33 cellular contexts compared by ENCODE assay signal in the genomic region with DNA sequence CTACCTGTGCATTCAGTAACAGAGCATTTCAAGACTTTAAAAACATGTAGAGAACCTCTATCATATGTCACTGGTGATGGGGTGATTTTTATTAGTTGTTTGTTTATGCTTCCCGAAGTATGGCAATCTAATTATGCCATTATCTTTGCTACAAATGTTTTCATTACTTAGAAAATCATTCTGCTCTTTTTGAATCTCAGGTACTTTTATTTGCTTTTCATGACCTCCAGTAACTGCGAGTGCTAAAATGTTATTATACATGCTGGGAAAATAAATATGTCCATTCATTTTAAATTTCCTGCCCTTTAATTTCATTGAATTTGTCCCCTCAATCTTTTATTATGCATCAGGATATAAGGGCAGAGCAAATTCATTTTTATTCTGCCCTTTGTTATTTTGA.
"Had no signal": no experiment of that assay in that cellular context is flagged by ENCODE, and none has a peak within 500 bp of the region (broad histone marks: within the 10 kb centered on the region; RNA-seq: fewer than 3 reads in every experiment).

No MANE protein-coding gene starts in this region.

- H3K4me3 ChIP-seq: Peyer's patch had no signal

- H3K9me3 ChIP-seq: Peyer's patch had no signal

- DNase-seq: activated B cell treated with CpG ODN at 0.5 μM for 24 hours; activated CD4-positive, alpha-beta memory T cell treated with anti-CD3 and anti-CD28 coated beads for 36 hours; activated CD4-positive, alpha-beta T cell treated with anti-CD3 and anti-CD28 coated beads for 4 hours; activated CD4-positive, alpha-beta T cell treated with anti-CD3 and anti-CD28 coated beads, Interleukin-2, amount 50 U/mL, for 1 hour; activated CD4-positive, CD25-positive, alpha-beta regulatory T cell treated with anti-CD3 and anti-CD28 coated beads, Interleukin-2, amount 50 U/mL, for 72 hours; activated CD8-positive, alpha-beta memory T cell treated with anti-CD3 and anti-CD28 coated beads, Interleukin-2, amount 50 U/mL, for 4 hours; activated effector memory CD4-positive, alpha-beta T cell treated with Interleukin-2 at 50 U/mL for 16 hours; activated naive CD4-positive, alpha-beta T cell treated with anti-CD3 and anti-CD28 coated beads, Interleukin-2, amount 10 ng/mL, durations not matched to agents 7 days and 5 days; activated naive CD8-positive, alpha-beta T cell treated with anti-CD3 and anti-CD28 coated beads, Interleukin-2, amount 50 U/mL, for 24 hours; activated T-cell treated with anti-CD3 and anti-CD28 coated beads for 4 hours; activated T-cell treated with anti-CD3 and anti-CD28 coated beads, Interleukin-2, amount 50 U/mL, for 4 hours; anterior cingulate cortex; cerebellar nuclear complex; cortex of kidney; MM.1S; NCI-H1092 treated with DMSO at 0.1 percent for 48 hours; NCI-H1930; NCI-H2081 treated with DMSO at 0.1 percent for 48 hours; NCI-H345; NCI-H526; NK-92 treated with Interleukin-12 subunit alpha and Interleukin-12 subunit beta, amount 100 ng/mL, for 24 hours; PC-3; Peyer's patch; SIG-M5; SW 1271; T-helper 1 cell; T-helper 2 cell; T-helper 9 cell had no signal

- H3K27me3 ChIP-seq: Peyer's patch had no signal

- H3K4me3 Mint-ChIP-seq: activated B cell treated with CpG ODN at 0.5 μM for 24 hours; activated CD4-positive, alpha-beta memory T cell treated with anti-CD3 and anti-CD28 coated beads for 36 hours; activated naive CD4-positive, alpha-beta T cell treated with anti-CD3 and anti-CD28 coated beads, Interleukin-2, amount 10 ng/mL, durations not matched to agents 7 days and 5 days; activated naive CD8-positive, alpha-beta T cell; activated naive CD8-positive, alpha-beta T cell treated with anti-CD3 and anti-CD28 coated beads, Interleukin-2, amount 50 U/mL, for 24 hours; activated T-cell treated with anti-CD3 and anti-CD28 coated beads, Interleukin-2, amount 50 U/mL, for 4 hours; brain had no signal

- H3K4me1 Mint-ChIP-seq: activated B cell treated with CpG ODN at 0.5 μM for 24 hours; activated naive CD4-positive, alpha-beta T cell treated with anti-CD3 and anti-CD28 coated beads, Interleukin-2, amount 10 ng/mL, durations not matched to agents 7 days and 5 days; activated naive CD8-positive, alpha-beta T cell treated with anti-CD3 and anti-CD28 coated beads, Interleukin-2, amount 50 U/mL, for 24 hours; brain had no signal

- H3K27me3 Mint-ChIP-seq: activated B cell treated with CpG ODN at 0.5 μM for 24 hours; activated CD4-positive, alpha-beta memory T cell treated with anti-CD3 and anti-CD28 coated beads for 36 hours; activated naive CD4-positive, alpha-beta T cell treated with anti-CD3 and anti-CD28 coated beads, Interleukin-2, amount 10 ng/mL, durations not matched to agents 7 days and 5 days; activated naive CD8-positive, alpha-beta T cell; activated naive CD8-positive, alpha-beta T cell treated with anti-CD3 and anti-CD28 coated beads, Interleukin-2, amount 50 U/mL, for 24 hours; brain had no signal

- H3K9me3 Mint-ChIP-seq: activated B cell treated with CpG ODN at 0.5 μM for 24 hours; activated CD4-positive, alpha-beta memory T cell treated with anti-CD3 and anti-CD28 coated beads for 36 hours; activated naive CD4-positive, alpha-beta T cell treated with anti-CD3 and anti-CD28 coated beads, Interleukin-2, amount 10 ng/mL, durations not matched to agents 7 days and 5 days; activated T-cell treated with anti-CD3 and anti-CD28 coated beads, Interleukin-2, amount 50 U/mL, for 4 hours had no signal

- H3K27ac ChIP-seq: KMS-11, Peyer's patch, RWPE1, VCaP had no signal

- H3K36me3 Mint-ChIP-seq: activated CD4-positive, alpha-beta memory T cell treated with anti-CD3 and anti-CD28 coated beads for 36 hours; activated naive CD4-positive, alpha-beta T cell treated with anti-CD3 and anti-CD28 coated beads, Interleukin-2, amount 10 ng/mL, durations not matched to agents 7 days and 5 days; activated naive CD8-positive, alpha-beta T cell; brain had no signal

- H3K27ac Mint-ChIP-seq: activated B cell treated with CpG ODN at 0.5 μM for 24 hours; activated CD4-positive, alpha-beta memory T cell treated with anti-CD3 and anti-CD28 coated beads for 36 hours; activated naive CD4-positive, alpha-beta T cell treated with anti-CD3 and anti-CD28 coated beads, Interleukin-2, amount 10 ng/mL, durations not matched to agents 7 days and 5 days; activated naive CD8-positive, alpha-beta T cell; activated naive CD8-positive, alpha-beta T cell treated with anti-CD3 and anti-CD28 coated beads, Interleukin-2, amount 50 U/mL, for 24 hours; brain had no signal

- H3K4me1 ChIP-seq: Peyer's patch had no signal

- H3K36me3 ChIP-seq: Peyer's patch had no signal
